ENCODE assay signal across 8 cellular contexts in the genomic region with DNA sequence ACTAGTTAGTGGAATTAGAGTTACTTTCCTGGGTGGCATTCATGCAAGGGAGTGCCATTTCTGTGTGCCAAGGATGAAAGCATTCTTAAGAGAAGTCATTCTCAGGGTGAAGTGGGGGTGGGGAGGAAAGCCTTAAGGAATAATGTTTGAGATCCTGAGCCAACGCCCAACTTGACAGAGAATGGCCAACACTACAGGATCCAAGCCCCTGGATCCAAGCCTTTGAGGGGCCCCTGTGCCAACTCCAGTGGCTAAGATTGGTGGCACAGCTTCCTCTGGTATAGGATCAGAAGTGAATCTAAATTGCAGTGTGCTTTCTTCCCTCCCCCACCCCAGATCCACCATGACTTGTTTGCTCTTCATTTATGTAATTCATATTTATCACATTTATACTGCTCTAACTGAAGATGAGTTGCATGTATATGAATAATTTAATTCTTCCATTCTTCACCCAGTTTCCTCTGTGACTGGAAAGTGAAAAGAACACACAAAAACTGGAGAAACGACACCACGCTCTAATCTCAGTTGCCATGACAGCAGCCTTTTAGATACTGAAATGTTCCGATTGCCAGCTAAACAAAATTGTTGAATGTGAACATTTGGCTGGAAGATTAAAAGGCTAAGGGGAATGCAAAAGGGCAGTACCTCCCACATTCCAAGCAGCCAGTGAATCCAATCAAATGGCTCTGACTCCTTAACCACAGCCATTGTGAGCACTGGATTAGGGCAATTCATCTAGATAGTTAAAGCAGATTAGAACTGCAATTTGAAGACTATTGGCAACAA. TPM values are rescaled to one million over a fixed set of nuclear protein-coding genes. Genes with fewer than 3 reads are reported as not detected.
DNase-seq lines count a peak whose midpoint lies in the region; ATAC-seq and TF ChIP-seq lines count a peak whose summit lies in the region.

No MANE protein-coding gene starts in this region.

- no peak for DNase-seq in GM06990 (ENCODE audit: extremely low read depth, insufficient read length)
- peak; percentile 95 for DNase-seq in NCI-H82 treated with DMSO at 0.1 percent for 48 hours (lab: John Stamatoyannopoulos, UW; ENCODE audit: unreplicated experiment)
- DNase-seq in epithelial cell of prostate (ENCODE audit: low read depth, low spot score), result peak; percentile 71
- DNase-seq in stimulated activated effector memory CD8-positive, alpha-beta T cell treated with anti-CD3 and anti-CD28 coated beads, Interleukin-12 subunit alpha, Interleukin-12 subunit beta, amount 100 ng/mL, for 72 hours (ENCODE audit: low spot score in 2 of 2), result no peak
- DNase-seq in activated naive CD4-positive, alpha-beta T cell treated with anti-CD3 and anti-CD28 coated beads for 36 hours, result no peak
- no peak for DNase-seq in activated effector memory CD4-positive, alpha-beta T cell treated with Interleukin-2 at 50 U/mL for 16 hours
- DNase-seq in MM.1S, result no peak

- CTCF ChIA-PET in activated naive CD4-positive, alpha-beta T cell treated with anti-CD3 and anti-CD28 coated beads for 36 hours (lab: Charles Lee), result no interaction called here

- H3K36me3 ChIP-seq in GM06990 (ENCODE audit: control insufficient read depth, insufficient read depth, low read length) (no peaks in the 10 kb centered on the region), parathyroid adenoma (ENCODE audit: control insufficient read depth, insufficient read depth, low read length) (no peaks in the 10 kb centered on the region), MM.1S (replicated peaks; ENCODE audit: insufficient read depth, low read length) (no peaks in the 10 kb centered on the region)

- H3K27ac ChIP-seq in epithelial cell of prostate (peak overlapping the region; percentile 85), parathyroid adenoma (peak overlapping the region; percentile 27), MM.1S (ENCODE audit: low read length) (no peak overlapping the region)

- H3K27me3 ChIP-seq in GM06990 (replicated peaks; ENCODE audit: control insufficient read depth, insufficient read depth, low read length), result no peaks in the 10 kb centered on the region
- no peaks in the 10 kb centered on the region for H3K27me3 ChIP-seq in parathyroid adenoma (ENCODE audit: control insufficient read depth, insufficient read depth, low read length)
- no peaks in the 10 kb centered on the region for H3K27me3 ChIP-seq in MM.1S (replicated peaks; ENCODE audit: insufficient read depth, low read length)

- peaks cover 9% of the 10 kb centered on the region for H3K79me2 ChIP-seq in parathyroid adenoma
- H3K79me2 ChIP-seq in MM.1S (ENCODE audit: low read length), result no peaks in the 10 kb centered on the region

- H3K27me3 Mint-ChIP-seq in activated naive CD4-positive, alpha-beta T cell treated with anti-CD3 and anti-CD28 coated beads for 36 hours (ENCODE audit: low read depth), result peaks cover 22% of the 10 kb centered on the region

- no peaks in the 10 kb centered on the region for H3K4me1 Mint-ChIP-seq in stimulated activated effector memory CD8-positive, alpha-beta T cell treated with anti-CD3 and anti-CD28 coated beads, Interleukin-12 subunit alpha, Interleukin-12 subunit beta, amount 100 ng/mL, for 72 hours
- H3K4me1 Mint-ChIP-seq in activated naive CD4-positive, alpha-beta T cell treated with anti-CD3 and anti-CD28 coated beads for 36 hours (ENCODE audit: low read depth), result peaks cover 9% of the 10 kb centered on the region

- H3K4me3 ChIP-seq in GM06990 (replicated peaks; ENCODE audit: low read depth, low read length), result peak overlapping the region; percentile 79
- no peak overlapping the region for H3K4me3 ChIP-seq in parathyroid adenoma (ENCODE audit: low read depth, low read length)
- H3K4me3 ChIP-seq in MM.1S (ENCODE audit: low read length), result no peak overlapping the region

- TF ChIP-seq CTCF in GM06990 (IDR thresholded peaks at IDR 0.05; ENCODE audit: insufficient read depth, low read length, poor library complexity, severe bottlenecking) (no peak), parathyroid adenoma (IDR thresholded peaks at IDR 0.05) (no peak), MM.1S (IDR thresholded peaks at IDR 0.05; ENCODE audit: low read length) (no peak)

- H2AFZ ChIP-seq in parathyroid adenoma (no peak overlapping the region), MM.1S (ENCODE audit: low read length) (no peak overlapping the region)

- H3K9me2 ChIP-seq in MM.1S (replicated peaks; ENCODE audit: insufficient read depth, low read length), result no peaks in the 10 kb centered on the region

- H3K9ac ChIP-seq in parathyroid adenoma (no peak overlapping the region), MM.1S (ENCODE audit: low read length) (no peak overlapping the region)

- H4K20me1 ChIP-seq in MM.1S (ENCODE audit: insufficient read depth, low read length), result no peaks in the 10 kb centered on the region

- peaks cover 3% of the 10 kb centered on the region for H3K9me3 Mint-ChIP-seq in stimulated activated effector memory CD8-positive, alpha-beta T cell treated with anti-CD3 and anti-CD28 coated beads, Interleukin-12 subunit alpha, Interleukin-12 subunit beta, amount 100 ng/mL, for 72 hours
- peaks cover 4% of the 10 kb centered on the region for H3K9me3 Mint-ChIP-seq in activated naive CD4-positive, alpha-beta T cell treated with anti-CD3 and anti-CD28 coated beads for 36 hours

- H3K27ac Mint-ChIP-seq in stimulated activated effector memory CD8-positive, alpha-beta T cell treated with anti-CD3 and anti-CD28 coated beads, Interleukin-12 subunit alpha, Interleukin-12 subunit beta, amount 100 ng/mL, for 72 hours, result no peak overlapping the region
- no peak overlapping the region for H3K27ac Mint-ChIP-seq in activated naive CD4-positive, alpha-beta T cell treated with anti-CD3 and anti-CD28 coated beads for 36 hours

- intact Hi-C loops in activated naive CD4-positive, alpha-beta T cell treated with anti-CD3 and anti-CD28 coated beads for 36 hours (cut with micrococcal nuclease), result no loop called here

- H3K4me3 Mint-ChIP-seq in stimulated activated effector memory CD8-positive, alpha-beta T cell treated with anti-CD3 and anti-CD28 coated beads, Interleukin-12 subunit alpha, Interleukin-12 subunit beta, amount 100 ng/mL, for 72 hours, result no peak overlapping the region
- H3K4me3 Mint-ChIP-seq in activated naive CD4-positive, alpha-beta T cell treated with anti-CD3 and anti-CD28 coated beads for 36 hours, result no peak overlapping the region

- H3K36me3 Mint-ChIP-seq in stimulated activated effector memory CD8-positive, alpha-beta T cell treated with anti-CD3 and anti-CD28 coated beads, Interleukin-12 subunit alpha, Interleukin-12 subunit beta, amount 100 ng/mL, for 72 hours, result no peaks in the 10 kb centered on the region
- H3K36me3 Mint-ChIP-seq in activated naive CD4-positive, alpha-beta T cell treated with anti-CD3 and anti-CD28 coated beads for 36 hours (ENCODE audit: low read depth), result no peaks in the 10 kb centered on the region

- no peak for ATAC-seq in stimulated activated effector memory CD8-positive, alpha-beta T cell treated with anti-CD3 and anti-CD28 coated beads, Interleukin-12 subunit alpha, Interleukin-12 subunit beta, amount 100 ng/mL, for 72 hours

- H3K4me1 ChIP-seq in parathyroid adenoma (peaks cover 14% of the 10 kb centered on the region), MM.1S (ENCODE audit: low read length) (no peaks in the 10 kb centered on the region)

- no peak overlapping the region for H3K4me2 ChIP-seq in parathyroid adenoma (ENCODE audit: low read length)
- no peak overlapping the region for H3K4me2 ChIP-seq in MM.1S (ENCODE audit: low read depth, low read length)

- H3K9me3 ChIP-seq in parathyroid adenoma (ENCODE audit: control insufficient read depth, low read length) (no peaks in the 10 kb centered on the region), MM.1S (replicated peaks; ENCODE audit: insufficient read depth, low read length) (no peaks in the 10 kb centered on the region)

- no peaks in the 10 kb centered on the region for H3F3A ChIP-seq in MM.1S (ENCODE audit: insufficient read depth, low read length)

RNA-seq across cellular contexts. Expression of gene ZNF608, which starts 4.5 kb away (rescaled TPM):
- total RNA-seq in activated naive CD4-positive, alpha-beta T cell treated with anti-CD3 and anti-CD28 coated beads for 36 hours, result not detected

Comparison
In these comparisons a context has a peak if more than half of its experiments do, and no peak if none do; other contexts are left out.
1. DNase-seq: peak in NCI-H82 treated with DMSO at 0.1 percent for 48 hours (single experiment) and epithelial cell of prostate (single experiment); none in GM06990 (single experiment), stimulated activated effector memory CD8-positive, alpha-beta T cell treated with anti-CD3 and anti-CD28 coated beads, Interleukin-12 subunit alpha, Interleukin-12 subunit beta, amount 100 ng/mL, for 72 hours (0 of 2), activated naive CD4-positive, alpha-beta T cell treated with anti-CD3 and anti-CD28 coated beads for 36 hours (single experiment), activated effector memory CD4-positive, alpha-beta T cell treated with Interleukin-2 at 50 U/mL for 16 hours (single experiment) and MM.1S (single experiment).